ENCODE assay signal across 1 cellular context in genomic region chr3:172808969-172809546, GRCh38.
TF ChIP-seq lines count a peak whose summit lies in the region.

No MANE protein-coding gene starts in this region.

TF ChIP-seq in HCT116, 20 proteins besides CTCF, POLR2A, EP300 and RAD21 (continued from another document):
- TF ChIP-seq REST (IDR thresholded peaks at IDR 0.05; ENCODE audit: low read depth) (no peak), JUND (IDR thresholded peaks at IDR 0.05) (no peak), ZNF274 (IDR thresholded peaks at IDR 0.05; ENCODE audit: low read depth, low read length) (no peak), EGR1 (IDR thresholded peaks at IDR 0.05; ENCODE audit: low read depth) (no peak), POLR2AphosphoS5 (IDR thresholded peaks at IDR 0.05; ENCODE audit: low read depth, low read length) (no peak), EZH2phosphoT487 (IDR thresholded peaks at IDR 0.05; ENCODE audit: borderline replicate concordance) (no peak), TCF7L2 (IDR thresholded peaks at IDR 0.05; ENCODE audit: borderline replicate concordance, extremely low read depth, insufficient read depth, insufficient read length) (no peak)
